In the genomic region with DNA sequence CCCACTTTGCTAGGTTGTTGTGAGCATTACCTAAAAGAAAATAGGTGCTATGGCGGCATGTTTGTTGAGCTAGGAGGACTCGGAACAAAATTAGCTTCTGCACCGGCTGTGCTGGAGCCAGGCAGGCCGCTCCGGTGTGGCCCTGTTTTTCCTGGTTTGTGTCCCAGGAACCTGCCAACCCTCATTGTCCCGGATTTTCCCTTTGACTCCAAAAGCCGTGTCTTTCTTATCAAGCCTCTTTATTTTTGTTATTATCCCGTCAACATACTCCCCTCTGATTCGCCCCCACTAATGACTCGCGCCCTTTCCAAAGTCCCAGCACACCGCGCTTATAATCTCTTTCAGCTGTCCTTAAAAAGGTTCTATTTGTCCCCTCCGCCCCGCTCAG, we compare ENCODE assay signal across 8 cellular contexts.
DNase-seq lines count a peak whose midpoint lies in the region; ATAC-seq, FAIRE-seq and TF ChIP-seq lines count a peak whose summit lies in the region.

No MANE protein-coding gene starts in this region.

- H3K4me1 Mint-ChIP-seq in HFFc6 (ENCODE audit: low read depth): peaks cover 41% of the 10 kb centered on the region
- peaks cover 17% of the 10 kb centered on the region for H3K4me1 Mint-ChIP-seq in astrocyte (ENCODE audit: low read depth, unreplicated experiment)
- no peaks in the 10 kb centered on the region for H3K4me1 Mint-ChIP-seq in stimulated activated effector memory CD8-positive, alpha-beta T cell treated with anti-CD3 and anti-CD28 coated beads, Interleukin-12 subunit alpha, Interleukin-12 subunit beta, amount 100 ng/mL, for 72 hours

- H3K9me3 ChIP-seq in astrocyte (ENCODE audit: insufficient read depth, low read depth, low read length) (no peaks in the 10 kb centered on the region), keratinocyte (ENCODE audit: control insufficient read depth, low read depth, low read length) (no peaks in the 10 kb centered on the region)

- no peaks in the 10 kb centered on the region for H3K9me1 ChIP-seq in keratinocyte (ENCODE audit: control insufficient read depth, extremely low read depth, insufficient read depth, low read length)

- no peak for DNase-seq in HFFc6
- DNase-seq in astrocyte (ENCODE audit: low read depth): no peak
- DNase-seq in keratinocyte (ENCODE audit: low read depth, low spot score): no peak
- no peak for DNase-seq in stimulated activated effector memory CD8-positive, alpha-beta T cell treated with anti-CD3 and anti-CD28 coated beads, Interleukin-12 subunit alpha, Interleukin-12 subunit beta, amount 100 ng/mL, for 72 hours (ENCODE audit: low spot score in 2 of 2)
- DNase-seq in NCI-H69 (lab: John Stamatoyannopoulos, UW): no peak
- DNase-seq in stimulated activated CD8-positive, alpha-beta memory T cell treated with anti-CD3 and anti-CD28 coated beads, Interleukin-4, amount 100 ng/mL, for 48 hours: no peak
- DNase-seq in OCI-M2 (lab: John Stamatoyannopoulos, UW; ENCODE audit: unreplicated experiment): no peak

- H3K4me1 ChIP-seq in astrocyte (ENCODE audit: insufficient read depth, low read length) (peaks cover 42% of the 10 kb centered on the region), keratinocyte (ENCODE audit: control insufficient read depth, extremely low read depth, insufficient read depth, low read length) (peaks cover 25% of the 10 kb centered on the region)

- H3K9me3 Mint-ChIP-seq in HFFc6: no peaks in the 10 kb centered on the region
- H3K9me3 Mint-ChIP-seq in astrocyte (ENCODE audit: unreplicated experiment): no peaks in the 10 kb centered on the region
- no peaks in the 10 kb centered on the region for H3K9me3 Mint-ChIP-seq in stimulated activated effector memory CD8-positive, alpha-beta T cell treated with anti-CD3 and anti-CD28 coated beads, Interleukin-12 subunit alpha, Interleukin-12 subunit beta, amount 100 ng/mL, for 72 hours

- H4K20me1 ChIP-seq in astrocyte (ENCODE audit: insufficient read depth, low read length): no peaks in the 10 kb centered on the region
- H4K20me1 ChIP-seq in keratinocyte (ENCODE audit: control insufficient read depth, extremely low read depth, insufficient read depth, low read length): no peaks in the 10 kb centered on the region

- ATAC-seq in stimulated activated effector memory CD8-positive, alpha-beta T cell treated with anti-CD3 and anti-CD28 coated beads, Interleukin-12 subunit alpha, Interleukin-12 subunit beta, amount 100 ng/mL, for 72 hours: no peak
- no peak for ATAC-seq in GM18520 (IDR thresholded peaks at IDR 0.05; ENCODE audit: unreplicated experiment)

- H3K27ac ChIP-seq in astrocyte (ENCODE audit: low read depth, low read length): peak overlapping the region; percentile 35
- H3K27ac ChIP-seq in keratinocyte (ENCODE audit: control insufficient read depth, insufficient read depth, low read length): peak overlapping the region; percentile 55

- dilution Hi-C loops in keratinocyte (cut with MboI; ENCODE audit: extremely low pct_ligation_motif_present, low sequenced_read_pairs): no loop called here

- H3K4me3 Mint-ChIP-seq in HFFc6 (peak overlapping the region; percentile 78; the same call in 1 of the 2 replicates), astrocyte (ENCODE audit: unreplicated experiment) (peak overlapping the region; percentile 76)
- peak overlapping the region; percentile 62 for H3K4me3 Mint-ChIP-seq in stimulated activated effector memory CD8-positive, alpha-beta T cell treated with anti-CD3 and anti-CD28 coated beads, Interleukin-12 subunit alpha, Interleukin-12 subunit beta, amount 100 ng/mL, for 72 hours

- FAIRE-seq in astrocyte (lab: Jason Lieb, UNC): no peak
- FAIRE-seq in keratinocyte (lab: Jason Lieb, UNC): no peak

- H3K79me2 ChIP-seq in astrocyte (ENCODE audit: insufficient read depth, low read length) (no peaks in the 10 kb centered on the region), keratinocyte (ENCODE audit: control insufficient read depth, insufficient read depth, low read length) (no peaks in the 10 kb centered on the region)

- H3K9ac ChIP-seq in astrocyte (ENCODE audit: low read length) (peak overlapping the region; percentile 69), keratinocyte (ENCODE audit: control insufficient read depth, extremely low read depth, insufficient read depth, low read length) (peak overlapping the region; percentile 60)

- TF ChIP-seq CTCF in HFFc6 (IDR thresholded peaks at IDR 0.05) (no peak), astrocyte (IDR thresholded peaks at IDR 0.05; ENCODE audit: insufficient read depth, low read depth, low read length) (no peak), keratinocyte (optimal IDR thresholded peaks at IDR 0.05 in 1 of 3, IDR thresholded peaks at IDR 0.05 in 1 of 3, conservative IDR thresholded peaks at IDR 0.05 in 1 of 3; ENCODE audit: extremely low read depth in 1 of 3, insufficient read depth in 2 of 3, low read length in 3 of 3) (no peak)

- peaks cover 4% of the 10 kb centered on the region for H3K27me3 Mint-ChIP-seq in HFFc6 (ENCODE audit: insufficient read depth)
- peaks cover 19% of the 10 kb centered on the region for H3K27me3 Mint-ChIP-seq in astrocyte (ENCODE audit: low read depth, unreplicated experiment)

- H3K27ac Mint-ChIP-seq in HFFc6 (no peak overlapping the region), astrocyte (ENCODE audit: unreplicated experiment) (no peak overlapping the region)
- H3K27ac Mint-ChIP-seq in stimulated activated effector memory CD8-positive, alpha-beta T cell treated with anti-CD3 and anti-CD28 coated beads, Interleukin-12 subunit alpha, Interleukin-12 subunit beta, amount 100 ng/mL, for 72 hours: no peak overlapping the region

- H3K27me3 ChIP-seq in astrocyte (ENCODE audit: insufficient read depth, low read length): no peaks in the 10 kb centered on the region
- no peaks in the 10 kb centered on the region for H3K27me3 ChIP-seq in keratinocyte (ENCODE audit: control insufficient read depth, extremely low read depth, insufficient read depth, low read length)

- peak overlapping the region; percentile 81 for H3K4me2 ChIP-seq in astrocyte (ENCODE audit: low read length)
- H3K4me2 ChIP-seq in keratinocyte (ENCODE audit: control insufficient read depth, extremely low read depth, insufficient read depth, low read depth, low read length): peak overlapping the region; percentile 71

- H2AFZ ChIP-seq in astrocyte (ENCODE audit: low read depth, low read length): peak overlapping the region; percentile 85
- peak overlapping the region; percentile 78 for H2AFZ ChIP-seq in keratinocyte (ENCODE audit: control insufficient read depth, low read length)

- H3K36me3 ChIP-seq in astrocyte (ENCODE audit: insufficient read depth, low read length): no peaks in the 10 kb centered on the region
- H3K36me3 ChIP-seq in keratinocyte (ENCODE audit: control insufficient read depth in 2 of 2, extremely low read depth in 1 of 2, insufficient read depth in 2 of 2, low read length in 2 of 2): no peaks in the 10 kb centered on the region

- H3K36me3 Mint-ChIP-seq in HFFc6 (ENCODE audit: low read depth): no peaks in the 10 kb centered on the region
- H3K36me3 Mint-ChIP-seq in astrocyte (ENCODE audit: low read depth, unreplicated experiment): no peaks in the 10 kb centered on the region
- no peaks in the 10 kb centered on the region for H3K36me3 Mint-ChIP-seq in stimulated activated effector memory CD8-positive, alpha-beta T cell treated with anti-CD3 and anti-CD28 coated beads, Interleukin-12 subunit alpha, Interleukin-12 subunit beta, amount 100 ng/mL, for 72 hours

- H3K4me3 ChIP-seq in astrocyte (ENCODE audit: insufficient read depth, low read depth, low read length) (peak overlapping the region; percentile 44), keratinocyte (ENCODE audit: control insufficient read depth in 2 of 3, extremely low read depth in 1 of 3, insufficient read depth in 2 of 3, low read depth in 1 of 3, low read length in 3 of 3) (peak overlapping the region; percentile 24 to 37 (median 34))
